Comparison of ENCODE assay signal across 5 cellular contexts in the genomic region with DNA sequence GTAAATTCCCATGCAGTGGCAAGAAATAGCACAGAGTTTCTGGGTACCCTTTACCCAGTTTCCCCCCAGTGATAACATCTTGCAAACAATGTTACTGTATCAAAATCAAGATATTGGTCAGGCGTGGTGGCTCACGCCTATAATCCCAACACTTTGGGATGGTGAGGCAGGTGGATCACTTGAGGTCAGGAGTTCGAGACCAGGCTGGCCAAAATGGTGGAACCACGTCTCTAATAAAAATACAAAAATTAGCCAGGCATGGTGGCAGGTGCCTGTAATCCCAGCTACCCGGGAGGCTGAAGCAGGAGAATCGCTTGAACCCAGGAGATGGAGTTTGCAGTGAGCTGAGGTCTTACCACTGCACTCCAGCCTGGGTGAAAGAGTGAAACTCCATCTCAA. TPM values are rescaled to one million over a fixed set of nuclear protein-coding genes. Genes with fewer than 3 reads are reported as not detected.
"Had no signal": no experiment of that assay in that cellular context is flagged by ENCODE, and none has a peak within 500 bp of the region (broad histone marks: within the 10 kb centered on the region; RNA-seq: fewer than 3 reads in every experiment).

No MANE protein-coding gene starts in this region.

RNA-seq across cellular contexts. Expression of a gene that starts 11.3 kb away (rescaled TPM):
- total RNA-seq: bronchial epithelial cell, NCI-H460, OCI-LY7, RPMI7951 had no signal

RNA-seq across cellular contexts. Expression of a gene that starts 57.0 kb away (rescaled TPM):
- total RNA-seq: ascending aorta, bronchial epithelial cell, NCI-H460, OCI-LY7, RPMI7951 had no signal
